Comparison of ENCODE assay signal across 33 cellular contexts in the genomic region with DNA sequence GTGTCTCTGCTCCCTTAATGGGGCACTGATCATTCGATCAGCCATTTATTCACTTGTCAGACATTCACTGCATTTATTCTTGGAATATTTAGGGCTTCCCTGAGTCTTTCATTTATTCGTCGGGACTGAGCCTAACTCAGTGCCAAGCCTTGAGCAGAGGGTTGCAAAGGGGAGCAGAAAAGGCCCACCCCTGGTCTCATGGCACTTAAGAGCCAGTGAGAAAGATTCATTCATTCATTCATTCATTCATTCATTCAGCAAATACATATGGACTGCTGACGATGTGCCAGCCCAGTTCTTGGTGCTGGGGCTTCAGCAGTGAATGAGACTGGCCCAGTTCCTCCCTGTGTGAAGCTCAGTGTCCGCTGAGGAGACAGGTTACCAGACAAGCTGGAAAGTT. TPM values are rescaled to one million over a fixed set of nuclear protein-coding genes. Genes with fewer than 3 reads are reported as not detected.
"Had no signal": no experiment of that assay in that cellular context is flagged by ENCODE, and none has a peak within 500 bp of the region (broad histone marks: within the 10 kb centered on the region; RNA-seq: fewer than 3 reads in every experiment).

No MANE protein-coding gene starts in this region.

- H3K27ac ChIP-seq: ascending aorta, breast epithelium, epithelial cell of prostate, esophagus squamous epithelium, gastroesophageal sphincter had no signal

- FAIRE-seq: colon, endometrium, endothelial cell of umbilical vein had no signal

- H3K27me3 ChIP-seq: adrenal gland, ascending aorta, breast epithelium, esophagus squamous epithelium, gastroesophageal sphincter had no signal

- DNase-seq: activated CD4-positive, alpha-beta memory T cell treated with anti-CD3 and anti-CD28 coated beads for 36 hours; activated CD4-positive, alpha-beta T cell treated with anti-CD3 and anti-CD28 coated beads for 36 hours; activated CD4-positive, alpha-beta T cell treated with anti-CD3 and anti-CD28 coated beads, Interleukin-2, amount 10 ng/mL, durations not matched to agents 24 days and 14 days; activated CD4-positive, CD25-positive, alpha-beta regulatory T cell; activated CD4-positive, CD25-positive, alpha-beta regulatory T cell treated with anti-CD3 and anti-CD28 coated beads, Interleukin-2, amount 50 U/mL, for 72 hours; activated CD8-positive, alpha-beta memory T cell treated with anti-CD3 and anti-CD28 coated beads, Interleukin-2, amount 10 ng/mL, durations not matched to agents 7 days and 5 days; activated CD8-positive, alpha-beta memory T cell treated with anti-CD3 and anti-CD28 coated beads, Interleukin-2, amount 50 U/mL, for 4 hours; activated CD8-positive, alpha-beta T cell treated with anti-CD3 and anti-CD28 coated beads, Interleukin-2, amount 10 ng/mL, durations not matched to agents 7 days and 5 days; activated effector memory CD4-positive, alpha-beta T cell treated with anti-CD3 and anti-CD28 coated beads, Interleukin-2, amount 50 U/mL, for 16 hours; activated naive CD4-positive, alpha-beta T cell treated with anti-CD3 and anti-CD28 coated beads for 36 hours; activated naive CD8-positive, alpha-beta T cell treated with anti-CD3 and anti-CD28 coated beads for 36 hours; activated naive CD8-positive, alpha-beta T cell treated with anti-CD3 and anti-CD28 coated beads, Interleukin-2, amount 50 U/mL, for 24 hours; activated T-cell treated with anti-CD3 and anti-CD28 coated beads, Interleukin-2, amount 50 U/mL, for 1 hour; activated T-cell treated with anti-CD3 and anti-CD28 coated beads, Interleukin-2, amount 50 U/mL, for 48 hours; adrenal gland; amygdala; caudate nucleus; cortex of kidney; dermis blood vessel endothelial cell; effector CD8-positive, alpha-beta T cell; esophagus squamous epithelium; foreskin melanocyte; T-helper 2 cell had no signal

- H3K9me3 ChIP-seq: adrenal gland, ascending aorta, breast epithelium, esophagus squamous epithelium, gastroesophageal sphincter had no signal

- H3K4me3 ChIP-seq: adrenal gland, ascending aorta, breast epithelium, esophagus squamous epithelium, gastroesophageal sphincter had no signal

- H3K36me3 ChIP-seq: breast epithelium had no signal

- ATAC-seq: activated CD4-positive, alpha-beta T cell treated with anti-CD3 and anti-CD28 coated beads for 36 hours; activated CD8-positive, alpha-beta memory T cell treated with anti-CD3 and anti-CD28 coated beads, Interleukin-2, amount 10 ng/mL, durations not matched to agents 7 days and 5 days; activated CD8-positive, alpha-beta T cell treated with anti-CD3 and anti-CD28 coated beads, Interleukin-2, amount 10 ng/mL, durations not matched to agents 7 days and 5 days; activated naive CD8-positive, alpha-beta T cell treated with anti-CD3 and anti-CD28 coated beads, Interleukin-2, amount 50 U/mL, for 24 hours; gastroesophageal sphincter had no signal

- H3K4me1 ChIP-seq: breast epithelium had no signal

RNA-seq across cellular contexts. Expression of gene SIRPA, which starts 36.6 kb away (rescaled TPM):
- total RNA-seq: activated CD4-positive, alpha-beta memory T cell treated with anti-CD3 and anti-CD28 coated beads for 36 hours; activated CD8-positive, alpha-beta memory T cell treated with anti-CD3 and anti-CD28 coated beads, Interleukin-2, amount 10 ng/mL, durations not matched to agents 7 days and 5 days; activated CD8-positive, alpha-beta T cell treated with anti-CD3 and anti-CD28 coated beads, Interleukin-2, amount 10 ng/mL, durations not matched to agents 7 days and 5 days; activated T-helper 1 cell treated with anti-CD3 and anti-CD28 coated beads, Interleukin-12 subunit alpha, Interleukin-12 subunit beta, Interleukin-2, Interleukin-4 antibody, amounts not matched to agents 30 ng/mL and 10 ng/mL and 1 ng/mL, durations not matched to agents 14 hours and 24 hours and 36 hours; activated T-helper 2 cell treated with anti-CD3 and anti-CD28 coated beads, Interferon-gamma antibody, Interleukin-2, Interleukin-4, amounts not matched to agents 10 μg/mL and 5 μg/mL and 100 μg/mL, durations not matched to agents 14 hours and 24 hours and 36 hours; T-helper 1 cell treated with Interleukin-12 subunit alpha and Interleukin-12 subunit beta and Interleukin-4 antibody, amounts not matched to agents 30 ng/mL and 1 ng/mL, for 36 hours had no signal
